8 cellular contexts compared by ENCODE assay signal in the genomic region with DNA sequence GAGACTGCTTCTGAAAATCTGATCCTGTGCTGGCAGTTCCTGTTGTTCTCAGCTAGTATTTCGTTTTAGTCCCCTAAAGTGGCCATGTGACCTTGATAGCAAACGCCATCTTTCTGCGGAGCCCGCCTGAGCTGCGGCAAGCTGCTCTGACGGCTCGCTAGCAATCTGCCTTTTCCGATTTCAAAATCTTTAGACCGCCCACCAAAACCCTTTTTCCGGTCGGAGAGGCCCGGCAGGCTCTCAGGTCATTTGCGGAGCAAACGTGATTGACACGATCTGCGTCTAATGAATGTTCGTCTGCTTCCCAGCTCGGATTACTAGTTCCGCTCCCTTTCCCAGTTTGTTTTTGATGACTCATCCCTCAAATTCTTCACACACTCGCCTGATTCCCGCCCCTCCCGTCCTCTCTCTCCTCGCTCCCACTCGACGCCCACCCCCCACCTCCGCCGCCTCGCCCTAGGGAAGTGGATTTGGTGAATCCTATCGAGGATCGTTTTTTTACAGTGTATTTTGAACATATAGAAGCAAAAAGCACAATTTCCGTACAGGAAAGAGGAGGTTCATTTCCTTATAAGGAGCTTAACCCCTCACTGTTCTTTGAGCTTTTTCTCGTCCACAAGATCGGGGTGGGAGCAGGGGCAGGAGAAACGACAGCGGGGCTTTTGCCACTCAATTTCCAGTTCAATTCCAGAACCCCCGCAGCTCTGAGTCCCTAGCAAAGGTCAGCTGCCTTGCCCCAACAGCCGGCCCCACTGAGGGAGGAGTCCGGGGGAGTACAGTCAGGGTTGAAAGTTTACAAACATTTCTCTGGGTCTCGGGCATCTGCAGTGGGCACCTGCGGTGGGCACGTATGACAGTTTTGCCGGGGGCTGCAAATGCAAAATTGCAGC. TPM values are rescaled to one million over a fixed set of nuclear protein-coding genes. Genes with fewer than 3 reads are reported as not detected.
A peak's percentile ranks its signal among the peaks of the same experiment; 100 is the strongest.
DNase-seq lines count a peak whose midpoint lies in the region; ATAC-seq and TF ChIP-seq lines count a peak whose summit lies in the region.

No MANE protein-coding gene starts in this region.

- H3K4me1 Mint-ChIP-seq in HFFc6 (ENCODE audit: low read depth), result peaks cover 35% of the 10 kb centered on the region
- H3K4me1 Mint-ChIP-seq in activated naive CD8-positive, alpha-beta T cell treated with anti-CD3 and anti-CD28 coated beads, Interleukin-2, amount 50 U/mL, for 24 hours, result peaks cover 30% of the 10 kb centered on the region

- TF ChIP-seq CTCF in GM06990 (IDR thresholded peaks at IDR 0.05; ENCODE audit: insufficient read depth, low read length, poor library complexity, severe bottlenecking), result no peak
- TF ChIP-seq CTCF in HFFc6 (IDR thresholded peaks at IDR 0.05), result no peak
- no peak for TF ChIP-seq CTCF in SU-DHL-6 (IDR thresholded peaks at IDR 0.05; ENCODE audit: insufficient read depth, low read length, poor library complexity, severe bottlenecking)
- no peak for TF ChIP-seq CTCF in ovary (IDR thresholded peaks at IDR 0.05)
- TF ChIP-seq CTCF in thyroid gland (IDR thresholded peaks at IDR 0.05), result no peak

- DNase-seq in GM06990 (ENCODE audit: extremely low read depth, insufficient read length), result peak; percentile 76
- DNase-seq in HFFc6, result peak; percentile 95
- peak; percentile 94 for DNase-seq in NAMALWA (ENCODE audit: low spot score)
- peak; percentile 78 for DNase-seq in activated naive CD8-positive, alpha-beta T cell treated with anti-CD3 and anti-CD28 coated beads, Interleukin-2, amount 50 U/mL, for 24 hours
- peak; percentile 86 for DNase-seq in Right ventricle myocardium superior
- peak; percentile 82 to 88 (median 83) for DNase-seq in ovary
- peak; percentile 86 for DNase-seq in thyroid gland

- no peaks in the 10 kb centered on the region for H3K9me2 ChIP-seq in SU-DHL-6 (replicated peaks; ENCODE audit: insufficient read depth, low read length)

- peaks cover 19% of the 10 kb centered on the region; the same call in 1 of the 2 replicates for H3F3A ChIP-seq in SU-DHL-6 (ENCODE audit: insufficient read depth)

- H3K27ac ChIP-seq in SU-DHL-6 (ENCODE audit: low read depth, low read length) (peak overlapping the region; percentile 88), ovary (peak overlapping the region; percentile 2 to 83), thyroid gland (peak overlapping the region; percentile 78 to 85 (median 79))

- H3K27me3 ChIP-seq in GM06990 (replicated peaks; ENCODE audit: control insufficient read depth, insufficient read depth, low read length), result no peaks in the 10 kb centered on the region
- H3K27me3 ChIP-seq in SU-DHL-6 (ENCODE audit: low read length), result no peaks in the 10 kb centered on the region
- H3K27me3 ChIP-seq in ovary, result no peaks in the 10 kb centered on the region
- H3K27me3 ChIP-seq in thyroid gland, result no peaks in the 10 kb centered on the region

- H3K36me3 ChIP-seq in GM06990 (ENCODE audit: control insufficient read depth, insufficient read depth, low read length), result peaks cover 2% of the 10 kb centered on the region
- H3K36me3 ChIP-seq in SU-DHL-6 (ENCODE audit: low read length), result no peaks in the 10 kb centered on the region
- H3K36me3 ChIP-seq in ovary, result no peaks in the 10 kb centered on the region
- no peaks in the 10 kb centered on the region for H3K36me3 ChIP-seq in thyroid gland

- 33 to 39% (median 37%) methylated on average over 42 of the region's 42 CpGs for WGBS in ovary, 3 donors
- WGBS in thyroid gland, 2 donors, result 1 to 2% methylated on average over 38 to 42 of the region's 42 CpGs

- H3K4me2 ChIP-seq in SU-DHL-6 (ENCODE audit: low read depth, low read length, poor library complexity, severe bottlenecking), result peak overlapping the region; percentile 87

- H3K4me3 ChIP-seq in GM06990 (replicated peaks; ENCODE audit: low read depth, low read length) (peak overlapping the region; percentile 50), SU-DHL-6 (ENCODE audit: insufficient read depth, low read length, poor library complexity, severe bottlenecking) (peak overlapping the region; percentile 48), ovary (peak overlapping the region; percentile 40), thyroid gland (replicated peaks in 1 of 3) (peak overlapping the region in 2 of 3 donors; percentile 25 to 37)

- H3K9me3 Mint-ChIP-seq in HFFc6, result no peaks in the 10 kb centered on the region
- no peaks in the 10 kb centered on the region for H3K9me3 Mint-ChIP-seq in activated naive CD8-positive, alpha-beta T cell treated with anti-CD3 and anti-CD28 coated beads, Interleukin-2, amount 50 U/mL, for 24 hours

- peaks cover 5% of the 10 kb centered on the region for H3K27me3 Mint-ChIP-seq in HFFc6 (ENCODE audit: insufficient read depth)
- no peaks in the 10 kb centered on the region for H3K27me3 Mint-ChIP-seq in activated naive CD8-positive, alpha-beta T cell treated with anti-CD3 and anti-CD28 coated beads, Interleukin-2, amount 50 U/mL, for 24 hours

- no peaks in the 10 kb centered on the region for H3K9me3 ChIP-seq in SU-DHL-6 (ENCODE audit: insufficient read depth, low read length)
- no peaks in the 10 kb centered on the region for H3K9me3 ChIP-seq in ovary
- no peaks in the 10 kb centered on the region for H3K9me3 ChIP-seq in thyroid gland

- intact Hi-C loops in Right ventricle myocardium superior (cut with DNase I) (no loop called here), ovary (cut with DNase I) (loop anchor here in 1 of 4 donors (10.0 kb wide), 1 partner anchor 73 kb away; a partner anchor contains a TSS), thyroid gland (cut with DNase I) (no loop called here)

- H3K4me1 ChIP-seq in ovary (ENCODE audit: insufficient read depth), result peaks cover 2% of the 10 kb centered on the region
- H3K4me1 ChIP-seq in thyroid gland, result peaks cover 0 to 3% of the 10 kb centered on the region in 2 donors

- no peak for TF ChIP-seq EP300 in ovary (IDR thresholded peaks at IDR 0.05)

- no peaks in the 10 kb centered on the region for H3K79me2 ChIP-seq in SU-DHL-6 (ENCODE audit: insufficient read depth, low read length)

- H3K27ac Mint-ChIP-seq in HFFc6, result peak overlapping the region; percentile 97
- H3K27ac Mint-ChIP-seq in activated naive CD8-positive, alpha-beta T cell treated with anti-CD3 and anti-CD28 coated beads, Interleukin-2, amount 50 U/mL, for 24 hours, result peak overlapping the region; percentile 98

- peak; percentile 78 for TF ChIP-seq POLR2A in ovary (IDR thresholded peaks at IDR 0.05)
- peak in 1 of 2 donors; percentile 92 for TF ChIP-seq POLR2A in thyroid gland (IDR thresholded peaks at IDR 0.05)

- no peaks in the 10 kb centered on the region for H4K20me1 ChIP-seq in SU-DHL-6 (ENCODE audit: low read depth, low read length)

- H2AFZ ChIP-seq in SU-DHL-6 (ENCODE audit: low read depth, low read length, severe bottlenecking), result peak overlapping the region; percentile 12

- peak overlapping the region; percentile 88 for H3K4me3 Mint-ChIP-seq in HFFc6
- H3K4me3 Mint-ChIP-seq in activated naive CD8-positive, alpha-beta T cell treated with anti-CD3 and anti-CD28 coated beads, Interleukin-2, amount 50 U/mL, for 24 hours, result peak overlapping the region; percentile 88

- H3K36me3 Mint-ChIP-seq in HFFc6 (ENCODE audit: low read depth), result no peaks in the 10 kb centered on the region
- H3K36me3 Mint-ChIP-seq in activated naive CD8-positive, alpha-beta T cell treated with anti-CD3 and anti-CD28 coated beads, Interleukin-2, amount 50 U/mL, for 24 hours (ENCODE audit: low read depth), result no peaks in the 10 kb centered on the region

- ATAC-seq in activated naive CD8-positive, alpha-beta T cell treated with anti-CD3 and anti-CD28 coated beads, Interleukin-2, amount 50 U/mL, for 24 hours, result peak; percentile 94
- ATAC-seq in Right ventricle myocardium superior (ENCODE audit: poor library complexity), result peak; percentile 94

- H3K9ac ChIP-seq in SU-DHL-6 (ENCODE audit: low read length), result peak overlapping the region; percentile 69

RNA-seq across cellular contexts. Expression of a gene that starts 37.5 kb away (rescaled TPM):
- under 1 TPM; 0.14 to 0.48 (median 0.29) TPM for total RNA-seq in HFFc6 (2021; fragmentation: NEBNext Ultra II Directional; extraction: Animal tissue kit (Norgen Biotek cat#: 25700))
- total RNA-seq in Right ventricle myocardium superior (0.38 TPM), ovary (10 to 100 TPM in 1 of 7 donors, 1 to 10 TPM in 6; 2.1 to 10.9 (median 6.7) TPM), thyroid gland (under 1 TPM; 0.13 to 0.46 (median 0.39) TPM)
- polyA plus RNA-seq in ovary, result 1 to 10 TPM; 2.5 to 5.2 TPM

RNA-seq across cellular contexts. Expression of a gene that starts 40.9 kb away (rescaled TPM):
- total RNA-seq in HFFc6 (2021; fragmentation: NEBNext Ultra II Directional; extraction: Animal tissue kit (Norgen Biotek cat#: 25700)), result not detected
- not detected for total RNA-seq in Right ventricle myocardium superior
- total RNA-seq in ovary, result 10 to 100 TPM in 1 of 7 donors, 1 to 10 TPM in 3, under 1 TPM in 1, not detected in 2; 0.36 to 17.9 (median 2.5) TPM
- under 1 TPM; 0.12 to 0.30 TPM for polyA plus RNA-seq in ovary
- not detected for total RNA-seq in thyroid gland

Comparison
In these comparisons a context has a peak if more than half of its experiments do, and no peak if none do; other contexts are left out.
1. Peak in every context shown above with its lines: DNase-seq, ATAC-seq, H3K4me3 ChIP-seq and H3K27ac ChIP-seq.